8 cellular contexts compared by ENCODE assay signal in the genomic region with DNA sequence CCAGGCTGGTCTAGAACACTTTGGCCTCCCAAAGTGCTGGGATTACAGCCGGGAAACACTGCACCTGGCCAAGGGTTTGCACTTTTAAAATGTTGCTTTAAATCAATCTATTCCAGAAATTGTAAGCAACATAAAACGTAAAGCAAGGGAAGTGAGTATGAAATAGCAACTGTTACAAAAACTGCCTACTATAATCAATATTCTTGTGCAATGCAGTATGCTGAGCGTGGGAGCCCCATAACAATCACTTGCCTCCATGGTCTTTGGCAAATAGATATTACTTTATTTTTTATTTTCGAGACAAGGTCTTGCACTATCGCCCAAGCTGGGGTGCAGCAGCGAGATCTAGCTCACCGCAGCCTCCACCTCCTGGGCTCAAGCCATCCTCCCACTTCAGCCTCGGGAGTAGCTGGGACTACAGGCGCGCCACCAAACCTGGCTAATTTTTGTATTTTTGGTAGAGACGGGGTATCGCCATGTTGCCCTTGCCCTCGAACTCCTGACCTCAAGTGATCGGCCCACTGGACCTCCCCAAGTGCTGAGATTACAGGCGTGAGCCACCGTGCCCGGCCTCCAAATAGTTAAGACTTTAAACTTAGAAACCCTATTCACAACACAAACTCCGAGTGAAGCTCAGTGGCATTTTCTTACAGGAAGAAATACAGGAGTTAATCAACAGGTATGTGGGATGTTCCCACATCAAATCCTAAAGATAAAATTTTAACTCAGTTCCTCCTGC. TPM values are rescaled to one million over a fixed set of nuclear protein-coding genes. Genes with fewer than 3 reads are reported as not detected.
DNase-seq lines count a peak whose midpoint lies in the region; ATAC-seq and TF ChIP-seq lines count a peak whose summit lies in the region.

No MANE protein-coding gene starts in this region.

- H3K79me2 ChIP-seq in DND-41 (ENCODE audit: insufficient read depth, low read length) = peaks cover 37% of the 10 kb centered on the region

- intact Hi-C loops in adrenal gland (cut with DNase I) = loop anchor here in 1 of 2 donors (10.0 kb wide), 1 partner anchor 463 kb away; no protein-coding TSS in a partner anchor

- no peak for ATAC-seq in DND-41 (ENCODE audit: insufficient read depth, low read depth)
- ATAC-seq in HG02588 (IDR thresholded peaks at IDR 0.05; ENCODE audit: unreplicated experiment) = no peak
- ATAC-seq in omental fat pad (ENCODE audit: low FRiP score) = no peak

- H3K9ac ChIP-seq in DND-41 (ENCODE audit: low read depth, low read length) = peak overlapping the region; percentile 94

- H3K27me3 ChIP-seq in DND-41 (ENCODE audit: insufficient read depth, low read length, poor library complexity) (no peaks in the 10 kb centered on the region), adrenal gland (no peaks in the 10 kb centered on the region), kidney epithelial cell (ENCODE audit: control insufficient read depth, insufficient read depth, low read length) (no peaks in the 10 kb centered on the region)

- peak overlapping the region; percentile 87 for H2AFZ ChIP-seq in DND-41 (ENCODE audit: low read depth, low read length)

- peak overlapping the region; percentile 90 for H3K27ac ChIP-seq in DND-41 (ENCODE audit: low read length)
- H3K27ac ChIP-seq in adrenal gland = peak overlapping the region; percentile 93 to 99 (median 99)

- H3K9me3 ChIP-seq in DND-41 (ENCODE audit: insufficient read depth, low read length, severe bottlenecking) = no peaks in the 10 kb centered on the region
- H3K9me3 ChIP-seq in adrenal gland (replicated peaks in 1 of 3) = no peaks in the 10 kb centered on the region

- 32 to 42% (median 36%) methylated on average over 14 to 18 of the region's 18 CpGs for WGBS in adrenal gland, 4 donors

- H4K20me1 ChIP-seq in DND-41 (ENCODE audit: insufficient read depth, low read length) = peaks cover 22% of the 10 kb centered on the region; the same call in 1 of the 2 replicates

- peak; percentile 47 for DNase-seq in DND-41
- peak; percentile 30 for DNase-seq in NAMALWA (ENCODE audit: low spot score)
- DNase-seq in adrenal gland = peak; percentile 12 to 70 (median 35)
- DNase-seq in kidney epithelial cell (ENCODE audit: low read depth) = no peak
- peak; percentile 2 for DNase-seq in stimulated activated CD8-positive, alpha-beta memory T cell treated with anti-CD3 and anti-CD28 coated beads, Interleukin-12 subunit alpha, Interleukin-12 subunit beta, amount 100 ng/mL, for 1 hour (ENCODE audit: low read depth)
- DNase-seq in omental fat pad (ENCODE audit: low spot score) = no peak
- DNase-seq in NCI-H2171 treated with DMSO at 0.1 percent for 48 hours (lab: John Stamatoyannopoulos, UW) = no peak

- TF ChIP-seq CTCF in DND-41 (IDR thresholded peaks at IDR 0.05; ENCODE audit: borderline replicate concordance, extremely low read depth, low read length, poor library complexity, severe bottlenecking) = no peak
- TF ChIP-seq CTCF in adrenal gland (IDR thresholded peaks at IDR 0.05) = no peak
- no peak for TF ChIP-seq CTCF in kidney epithelial cell (IDR thresholded peaks at IDR 0.05; ENCODE audit: insufficient read depth, low read length, poor library complexity, severe bottlenecking)
- no peak for TF ChIP-seq CTCF in omental fat pad (IDR thresholded peaks at IDR 0.05)

- peak overlapping the region; percentile 75 for H3K4me2 ChIP-seq in DND-41 (ENCODE audit: insufficient read depth, low read length)

- H3K36me3 ChIP-seq in DND-41 (ENCODE audit: insufficient read depth, low read length) (peaks cover 11% of the 10 kb centered on the region; the same call in 1 of the 2 replicates), adrenal gland (replicated peaks in 1 of 2) (no peaks in the 10 kb centered on the region), kidney epithelial cell (ENCODE audit: control insufficient read depth, insufficient read depth, low read length) (no peaks in the 10 kb centered on the region)

- H3K4me1 ChIP-seq in DND-41 (ENCODE audit: insufficient read depth, low read length) (peaks cover 33% of the 10 kb centered on the region), adrenal gland (replicated peaks in 1 of 2) (peaks cover 13 to 31% of the 10 kb centered on the region in 2 donors)

- TF ChIP-seq POLR2A in adrenal gland (IDR thresholded peaks at IDR 0.05) = no peak

- peak overlapping the region; percentile 68 to 74 for H3K4me3 ChIP-seq in DND-41 (ENCODE audit: low read depth in 1 of 2, low read length in 2 of 2)
- peak overlapping the region; percentile 45 to 99 (median 76) for H3K4me3 ChIP-seq in adrenal gland
- H3K4me3 ChIP-seq in kidney epithelial cell (ENCODE audit: low read depth, low read length) = peak overlapping the region; percentile 100

RNA-seq across cellular contexts. Expression of gene CCNT2, which starts 1.2 kb away (rescaled TPM):
- total RNA-seq in adrenal gland = 10 to 100 TPM in 6 of 8 donors, 1 to 10 TPM in 2; 7.7 to 33.3 (median 29.2) TPM
- polyA plus RNA-seq in adrenal gland = 10 to 100 TPM; 16.8 to 25.5 (median 23.1) TPM
- 16.8 and 19.2 TPM in 2 replicates for total RNA-seq in kidney epithelial cell
- 10 to 100 TPM; 23.2 to 41.8 (median 34.5) TPM for total RNA-seq in omental fat pad

Comparison
In these comparisons a context has a peak if more than half of its experiments do, and no peak if none do; other contexts are left out.
1. DNase-seq: peak in DND-41 (single experiment), NAMALWA (single experiment), adrenal gland (7 of 7) and stimulated activated CD8-positive, alpha-beta memory T cell treated with anti-CD3 and anti-CD28 coated beads, Interleukin-12 subunit alpha, Interleukin-12 subunit beta, amount 100 ng/mL, for 1 hour (single experiment); none in kidney epithelial cell (single experiment), omental fat pad (single experiment) and NCI-H2171 treated with DMSO at 0.1 percent for 48 hours (single experiment).
2. Peak in every context shown above with its lines, with median percentiles within 50 percentile points of each other: H3K4me3 ChIP-seq.